1 cellular context compared by ENCODE assay signal in genomic region chr1:110877364-110877763, GRCh38.
TF ChIP-seq lines count a peak whose summit lies in the region.

No MANE protein-coding gene starts in this region.

TF ChIP-seq in GM12878, 131 proteins besides CTCF, POLR2A, EP300 and RAD21:
- TF ChIP-seq PKNOX1 (IDR thresholded peaks at IDR 0.05) (no peak), SPI1 (IDR thresholded peaks at IDR 0.05; ENCODE audit: borderline replicate concordance, insufficient read depth, low read depth, low read length) (0 out of 2 replicates have a peak, but pooled peaks have one; percentile 7), NKRF (conservative IDR thresholded peaks at IDR 0.05) (no peak)
